In the genomic region with DNA sequence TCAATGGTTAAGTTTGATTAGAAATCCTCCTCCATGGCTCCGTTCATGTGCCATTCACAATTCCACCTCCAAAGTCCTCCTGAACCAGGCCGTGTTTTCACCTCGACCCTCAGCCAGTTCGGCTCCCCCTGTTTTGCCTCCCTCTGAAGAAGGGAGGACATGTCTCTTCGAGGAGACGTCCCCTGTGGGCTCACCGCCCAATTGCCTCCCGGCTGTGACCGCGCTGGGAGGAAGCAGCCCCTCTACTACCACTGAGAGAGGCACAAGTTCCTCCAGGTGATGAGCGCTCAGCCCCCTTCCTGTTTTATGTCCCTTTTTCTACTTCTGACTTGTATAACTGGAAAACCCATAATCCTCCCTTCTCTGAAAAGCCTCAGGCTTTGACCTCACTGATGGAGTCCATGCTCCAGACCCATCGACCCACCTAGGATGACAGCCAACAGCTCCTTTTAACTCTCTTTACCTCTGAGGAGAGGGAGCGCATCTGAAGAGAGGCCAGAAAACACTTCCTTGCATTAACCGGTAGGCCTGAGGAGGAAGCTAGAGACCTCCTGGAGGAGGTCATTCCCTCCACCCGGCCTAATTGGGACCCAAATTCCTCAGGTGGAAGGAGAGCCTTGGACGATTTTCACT, we compare ENCODE assay signal across 1 cellular context.
TF ChIP-seq lines count a peak whose summit lies in the region.

No MANE protein-coding gene starts in this region.

TF ChIP-seq in WTC11, 78 proteins besides CTCF, POLR2A, EP300 and RAD21 (continued from another document):
- TF ChIP-seq, protein P1, sequence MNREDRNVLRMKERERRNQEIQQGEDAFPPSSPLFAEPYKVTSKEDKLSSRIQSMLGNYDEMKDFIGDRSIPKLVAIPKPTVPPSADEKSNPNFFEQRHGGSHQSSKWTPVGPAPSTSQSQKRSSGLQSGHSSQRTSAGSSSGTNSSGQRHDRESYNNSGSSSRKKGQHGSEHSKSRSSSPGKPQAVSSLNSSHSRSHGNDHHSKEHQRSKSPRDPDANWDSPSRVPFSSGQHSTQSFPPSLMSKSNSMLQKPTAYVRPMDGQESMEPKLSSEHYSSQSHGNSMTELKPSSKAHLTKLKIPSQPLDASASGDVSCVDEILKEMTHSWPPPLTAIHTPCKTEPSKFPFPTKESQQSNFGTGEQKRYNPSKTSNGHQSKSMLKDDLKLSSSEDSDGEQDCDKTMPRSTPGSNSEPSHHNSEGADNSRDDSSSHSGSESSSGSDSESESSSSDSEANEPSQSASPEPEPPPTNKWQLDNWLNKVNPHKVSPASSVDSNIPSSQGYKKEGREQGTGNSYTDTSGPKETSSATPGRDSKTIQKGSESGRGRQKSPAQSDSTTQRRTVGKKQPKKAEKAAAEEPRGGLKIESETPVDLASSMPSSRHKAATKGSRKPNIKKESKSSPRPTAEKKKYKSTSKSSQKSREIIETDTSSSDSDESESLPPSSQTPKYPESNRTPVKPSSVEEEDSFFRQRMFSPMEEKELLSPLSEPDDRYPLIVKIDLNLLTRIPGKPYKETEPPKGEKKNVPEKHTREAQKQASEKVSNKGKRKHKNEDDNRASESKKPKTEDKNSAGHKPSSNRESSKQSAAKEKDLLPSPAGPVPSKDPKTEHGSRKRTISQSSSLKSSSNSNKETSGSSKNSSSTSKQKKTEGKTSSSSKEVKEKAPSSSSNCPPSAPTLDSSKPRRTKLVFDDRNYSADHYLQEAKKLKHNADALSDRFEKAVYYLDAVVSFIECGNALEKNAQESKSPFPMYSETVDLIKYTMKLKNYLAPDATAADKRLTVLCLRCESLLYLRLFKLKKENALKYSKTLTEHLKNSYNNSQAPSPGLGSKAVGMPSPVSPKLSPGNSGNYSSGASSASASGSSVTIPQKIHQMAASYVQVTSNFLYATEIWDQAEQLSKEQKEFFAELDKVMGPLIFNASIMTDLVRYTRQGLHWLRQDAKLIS (CRISPR knock-in tag; IDR thresholded peaks at IDR 0.05; ENCODE audit: borderline replicate concordance): no peak
